Comparison of ENCODE assay signal across 12 cellular contexts in genomic region chr20:62119591-62120364, GRCh38. TPM values are rescaled to one million over a fixed set of nuclear protein-coding genes. Genes with fewer than 3 reads are reported as not detected.
DNase-seq lines count a peak whose midpoint lies in the region; ATAC-seq and TF ChIP-seq lines count a peak whose summit lies in the region.
"Had no signal": no experiment of that assay in that cellular context is flagged by ENCODE, and none has a peak within 500 bp of the region (broad histone marks: within the 10 kb centered on the region; RNA-seq: fewer than 3 reads in every experiment).

No MANE protein-coding gene starts in this region.

- peak overlapping the region; percentile 2 for H2BK15ac ChIP-seq in neuronal stem cell (ENCODE audit: low read length)

- no peak overlapping the region for H3K23ac ChIP-seq in neuronal stem cell (ENCODE audit: low read depth, low read length, poor library complexity)

- H3K9me3 ChIP-seq in Loucy (ENCODE audit: insufficient read depth, low read depth, low read length) (no peaks in the 10 kb centered on the region), colonic mucosa (no peaks in the 10 kb centered on the region), neuronal stem cell (replicated peaks in 1 of 2; ENCODE audit: control insufficient read depth in 2 of 2, insufficient read depth in 1 of 2, low read depth in 1 of 2, low read length in 2 of 2) (no peaks in the 10 kb centered on the region)

- no peaks in the 10 kb centered on the region for H3K9me2 ChIP-seq in Loucy (replicated peaks; ENCODE audit: low read depth, low read length)

- ATAC-seq in GM18870 (IDR thresholded peaks at IDR 0.05; ENCODE audit: unreplicated experiment) = no peak

- DNase-seq in colonic mucosa = peak; percentile 58
- no peak for DNase-seq in neuronal stem cell (ENCODE audit: low spot score)
- DNase-seq in mesenteric fat pad (ENCODE audit: low spot score) = no peak
- DNase-seq in NCI-H69 (lab: John Stamatoyannopoulos, UW) = no peak
- DNase-seq: activated CD4-positive, alpha-beta T cell treated with anti-CD3 and anti-CD28 coated beads for 1 hour; effector CD8-positive, alpha-beta T cell; glutamatergic neuron; mesendoderm; NCI-H510A; SIG-M5 had no signal

- H2AFZ ChIP-seq in Loucy (ENCODE audit: low read length) (no peak overlapping the region), neuronal stem cell (ENCODE audit: low read length) (no peak overlapping the region)

- no peak overlapping the region for H2BK12ac ChIP-seq in neuronal stem cell (ENCODE audit: low read length)

- peaks cover 32% of the 10 kb centered on the region for H3K79me2 ChIP-seq in Loucy (ENCODE audit: insufficient read depth, low read length)

- H3K4me1 ChIP-seq in Loucy (ENCODE audit: insufficient read depth, low read length, poor library complexity, severe bottlenecking) (peaks cover 53% of the 10 kb centered on the region), colonic mucosa (peaks cover 5% of the 10 kb centered on the region), neuronal stem cell (ENCODE audit: control insufficient read depth in 2 of 2, insufficient read depth in 1 of 2, low read depth in 1 of 2, low read length in 2 of 2) (peaks cover 20 to 32% of the 10 kb centered on the region in 2 donors)

- H4K91ac ChIP-seq in neuronal stem cell (ENCODE audit: low read depth, low read length, poor library complexity) = no peak overlapping the region

- no peak overlapping the region for H4K8ac ChIP-seq in neuronal stem cell (ENCODE audit: low read depth, low read length)

- H3K27ac ChIP-seq in colonic mucosa (no peak overlapping the region), neuronal stem cell (replicated peaks; ENCODE audit: low read length) (no peak overlapping the region)

- no peak overlapping the region for H2BK120ac ChIP-seq in neuronal stem cell (ENCODE audit: low read depth, low read length)

- peaks cover 6% of the 10 kb centered on the region for H3K79me1 ChIP-seq in neuronal stem cell (ENCODE audit: low read depth, low read length)

- H3K4me2 ChIP-seq in Loucy (ENCODE audit: low read depth, low read length, poor library complexity, severe bottlenecking) (peak overlapping the region; percentile 59), neuronal stem cell (ENCODE audit: insufficient read depth, low read length, poor library complexity, severe bottlenecking) (no peak overlapping the region)

- WGBS in neuronal stem cell (ENCODE audit: extremely low coverage in 2 of 2, insufficient read length in 2 of 2, insufficient replicate concordance in 1 of 2), 2 donors = no CpG with 5 or more reads among the region's 10 CpGs

- H3K27me3 ChIP-seq in Loucy (ENCODE audit: insufficient read depth, low read length, poor library complexity, severe bottlenecking) (no peaks in the 10 kb centered on the region), colonic mucosa (no peaks in the 10 kb centered on the region), neuronal stem cell (ENCODE audit: control insufficient read depth in 3 of 3, insufficient read depth in 3 of 3, low read depth in 1 of 3, low read length in 3 of 3) (no peaks in the 10 kb centered on the region)

- no peak overlapping the region for H3K14ac ChIP-seq in neuronal stem cell (ENCODE audit: low read length)

- peaks cover 20% of the 10 kb centered on the region for H4K20me1 ChIP-seq in Loucy (ENCODE audit: insufficient read depth, low read length, poor library complexity, severe bottlenecking)

- H2AK5ac ChIP-seq in neuronal stem cell (ENCODE audit: low read depth, low read length) = no peak overlapping the region

- H3K4ac ChIP-seq in neuronal stem cell (ENCODE audit: low read length) = no peak overlapping the region

- no peak overlapping the region for H2BK5ac ChIP-seq in neuronal stem cell (ENCODE audit: low read length)

- peaks cover 2% of the 10 kb centered on the region; the same call in 1 of the 2 replicates for H3F3A ChIP-seq in Loucy (ENCODE audit: low read depth)

- H3K9ac ChIP-seq in Loucy (ENCODE audit: low read depth, low read length, poor library complexity, severe bottlenecking) (peak overlapping the region; percentile 11), colonic mucosa (ENCODE audit: low read depth in 2 of 2, low read length in 2 of 2) (peak overlapping the region in 1 of 2 donors; percentile 30), neuronal stem cell (ENCODE audit: low read depth, low read length, poor library complexity) (no peak overlapping the region)

- H3K4me3 ChIP-seq in Loucy (ENCODE audit: low read length, poor library complexity, severe bottlenecking) = no peak overlapping the region
- H3K4me3 ChIP-seq in colonic mucosa = no peak overlapping the region
- no peak overlapping the region for H3K4me3 ChIP-seq in neuronal stem cell (ENCODE audit: low read length in 2 of 2)

- peak overlapping the region; percentile 50 for H3K18ac ChIP-seq in neuronal stem cell (ENCODE audit: low read length)

- TF ChIP-seq CTCF in Loucy (conservative IDR thresholded peaks at IDR 0.05; ENCODE audit: low read length) (no peak), colonic mucosa (IDR thresholded peaks at IDR 0.05) (no peak)

- no peaks in the 10 kb centered on the region for H3K36me3 ChIP-seq in Loucy (ENCODE audit: insufficient read depth, low read length)
- H3K36me3 ChIP-seq in colonic mucosa = no peaks in the 10 kb centered on the region
- peaks cover 6 to 13% of the 10 kb centered on the region in 2 donors for H3K36me3 ChIP-seq in neuronal stem cell (replicated peaks in 1 of 2; ENCODE audit: control insufficient read depth in 2 of 2, insufficient read depth in 2 of 2, low read length in 2 of 2)

- intact Hi-C loops in colonic mucosa (cut with DNase I) = no loop called here

RNA-seq across cellular contexts. Expression of gene LSM14B, which starts 2.5 kb away (rescaled TPM):
- total RNA-seq in colonic mucosa = 10 to 100 TPM; 38.6 to 38.8 TPM
- polyA plus RNA-seq in neuronal stem cell (2013, experiment 1 of 2) = 74.7 TPM
- 78.8 TPM for polyA plus RNA-seq in neuronal stem cell (2013, experiment 2 of 2)
- 23.7 TPM for total RNA-seq in mesenteric fat pad

RNA-seq across cellular contexts. Expression of gene PSMA7, which starts 23.4 kb away (rescaled TPM):
- total RNA-seq in colonic mucosa (100 to 1,000 TPM; 164 to 315 TPM), mesenteric fat pad (258 TPM)
- polyA plus RNA-seq in neuronal stem cell (2013, experiment 1 of 2) = 299 TPM
- 308 TPM for polyA plus RNA-seq in neuronal stem cell (2013, experiment 2 of 2)

RNA-seq across cellular contexts. Expression of gene SS18L1, which starts 23.8 kb away (rescaled TPM):
- 10 to 100 TPM; 10.1 to 17.7 TPM for total RNA-seq in colonic mucosa
- 13.7 TPM for polyA plus RNA-seq in neuronal stem cell (2013, experiment 1 of 2)
- 13.4 TPM for polyA plus RNA-seq in neuronal stem cell (2013, experiment 2 of 2)
- 9.0 TPM for total RNA-seq in mesenteric fat pad

RNA-seq across cellular contexts. Expression of gene TAF4, which starts 54.1 kb away (rescaled TPM):
- total RNA-seq in colonic mucosa = 10 to 100 TPM; 17.4 to 27.3 TPM
- polyA plus RNA-seq in neuronal stem cell (2013, experiment 1 of 2) = 13.5 TPM
- polyA plus RNA-seq in neuronal stem cell (2013, experiment 2 of 2) = 15.0 TPM
- total RNA-seq in mesenteric fat pad = 13.0 TPM
